25 cellular contexts compared by ENCODE assay signal in genomic region chr14:30339311-30339901, GRCh38.
A peak's percentile ranks its signal among the peaks of the same experiment; 100 is the strongest.
DNase-seq lines count a peak whose midpoint lies in the region; ATAC-seq, FAIRE-seq and TF ChIP-seq lines count a peak whose summit lies in the region.
"Had no signal": no experiment of that assay in that cellular context is flagged by ENCODE, and none has a peak within 500 bp of the region (broad histone marks: within the 10 kb centered on the region; RNA-seq: fewer than 3 reads in every experiment).

No MANE protein-coding gene starts in this region.

- H3K27ac Mint-ChIP-seq in activated CD4-positive, alpha-beta T cell treated with anti-CD3 and anti-CD28 coated beads for 36 hours: peak overlapping the region; percentile 34
- H3K27ac Mint-ChIP-seq in T-helper 2 cell treated with Interferon-gamma antibody and Interleukin-4, amounts not matched to agents 5 μg/mL and 100 μg/mL, for 36 hours: peak overlapping the region; percentile 76
- H3K27ac Mint-ChIP-seq: B cell had no signal

- peak overlapping the region; percentile 52 for H3K4me2 ChIP-seq in BLaER1

- no peaks in the 10 kb centered on the region for H4K20me1 ChIP-seq in BLaER1

- H3K27me3 ChIP-seq in BLaER1 (no peaks in the 10 kb centered on the region), left lung (no peaks in the 10 kb centered on the region)
- H3K27me3 ChIP-seq: SJSA1 had no signal

- no peak for DNase-seq in activated CD4-positive, alpha-beta T cell treated with anti-CD3 and anti-CD28 coated beads for 36 hours
- no peak for DNase-seq in activated CD4-positive, alpha-beta T cell treated with anti-CD3 and anti-CD28 coated beads for 4 hours
- DNase-seq in HTR-8/SVneo (ENCODE audit: insufficient read length, low spot score) (no peak), left lung (no peak)
- no peak for DNase-seq in T-helper 2 cell treated with Interferon-gamma antibody and Interleukin-4, amounts not matched to agents 5 μg/mL and 100 μg/mL, for 36 hours (ENCODE audit: low spot score)
- DNase-seq: Calu3, DMS79 treated with DMSO at 0.1 percent for 48 hours, GF-D8, HCEC 1CT, NCI-H1105 treated with DMSO at 0.1 percent for 48 hours, NCI-H1694 treated with DMSO at 0.1 percent for 48 hours, NCI-H2081, NCI-H2227 treated with DMSO at 0.1 percent for 48 hours, NCI-H526 treated with DMSO at 0.1 percent for 48 hours, Right ventricle myocardium superior, RPMI8226 had no signal

- H3K4me1 ChIP-seq in BLaER1: peaks cover 32% of the 10 kb centered on the region
- H3K4me1 ChIP-seq in left lung: no peaks in the 10 kb centered on the region
- H3K4me1 ChIP-seq: SJSA1 had no signal

- H3K4me3 Mint-ChIP-seq in activated CD4-positive, alpha-beta T cell treated with anti-CD3 and anti-CD28 coated beads for 36 hours: peak overlapping the region; percentile 4
- H3K4me3 Mint-ChIP-seq in T-helper 2 cell treated with Interferon-gamma antibody and Interleukin-4, amounts not matched to agents 5 μg/mL and 100 μg/mL, for 36 hours: peak overlapping the region; percentile 53
- H3K4me3 Mint-ChIP-seq: B cell had no signal

- H3K36me3 ChIP-seq in BLaER1 (no peaks in the 10 kb centered on the region), left lung (no peaks in the 10 kb centered on the region)
- H3K36me3 ChIP-seq: SJSA1 had no signal

- peaks cover 6% of the 10 kb centered on the region for H3K27me3 Mint-ChIP-seq in activated CD4-positive, alpha-beta T cell treated with anti-CD3 and anti-CD28 coated beads for 36 hours
- H3K27me3 Mint-ChIP-seq in T-helper 2 cell treated with Interferon-gamma antibody and Interleukin-4, amounts not matched to agents 5 μg/mL and 100 μg/mL, for 36 hours (ENCODE audit: low read depth): no peaks in the 10 kb centered on the region

- H3K36me3 Mint-ChIP-seq in activated CD4-positive, alpha-beta T cell treated with anti-CD3 and anti-CD28 coated beads for 36 hours (ENCODE audit: low read depth): peaks cover 2% of the 10 kb centered on the region
- H3K36me3 Mint-ChIP-seq in T-helper 2 cell treated with Interferon-gamma antibody and Interleukin-4, amounts not matched to agents 5 μg/mL and 100 μg/mL, for 36 hours (ENCODE audit: low read depth): peaks cover 4% of the 10 kb centered on the region

- H3K9ac ChIP-seq in BLaER1: no peak overlapping the region

- H3K9me3 Mint-ChIP-seq in activated CD4-positive, alpha-beta T cell treated with anti-CD3 and anti-CD28 coated beads for 36 hours (ENCODE audit: low read depth): peaks cover under 1% of the 10 kb centered on the region
- H3K9me3 Mint-ChIP-seq in T-helper 2 cell treated with Interferon-gamma antibody and Interleukin-4, amounts not matched to agents 5 μg/mL and 100 μg/mL, for 36 hours: peaks cover 5% of the 10 kb centered on the region

- H3K4me1 Mint-ChIP-seq in activated CD4-positive, alpha-beta T cell treated with anti-CD3 and anti-CD28 coated beads for 36 hours: peaks cover 16% of the 10 kb centered on the region
- H3K4me1 Mint-ChIP-seq in T-helper 2 cell treated with Interferon-gamma antibody and Interleukin-4, amounts not matched to agents 5 μg/mL and 100 μg/mL, for 36 hours (ENCODE audit: low read depth): peaks cover 17% of the 10 kb centered on the region
- H3K4me1 Mint-ChIP-seq: B cell had no signal

- POLR2A ChIA-PET in activated CD4-positive, alpha-beta T cell treated with anti-CD3 and anti-CD28 coated beads for 36 hours (lab: Charles Lee): no interaction called here

- CTCF ChIA-PET in activated CD4-positive, alpha-beta T cell treated with anti-CD3 and anti-CD28 coated beads for 36 hours (lab: Charles Lee): interaction anchor here (0.7 to 1.7 kb wide), 4 partner anchors 10 to 34 kb away, joined by 3 to 5 read pairs (median 3); no protein-coding TSS in a partner anchor

- H3K4me3 ChIP-seq in BLaER1 (no peak overlapping the region), left lung (no peak overlapping the region)
- H3K4me3 ChIP-seq: K562, SJSA1 had no signal

- H3K27ac ChIP-seq in BLaER1 (0 out of 2 replicates have a peak overlapping the region, but pooled peaks have one; percentile 49), left lung (no peak overlapping the region)
- H3K27ac ChIP-seq: 22Rv1, HL-60, SJSA1 had no signal

- intact Hi-C loops in activated CD4-positive, alpha-beta T cell treated with anti-CD3 and anti-CD28 coated beads for 36 hours (cut with DNase I, micrococcal nuclease): no loop called here
- intact Hi-C loops in left lung (cut with DNase I): no loop called here

- TF ChIP-seq CTCF in left lung (IDR thresholded peaks at IDR 0.05): no peak

- no peaks in the 10 kb centered on the region for H3K9me3 ChIP-seq in BLaER1
- H3K9me3 ChIP-seq in left lung: no peaks in the 10 kb centered on the region
- H3K9me3 ChIP-seq: SJSA1 had no signal

- ATAC-seq in activated CD4-positive, alpha-beta T cell treated with anti-CD3 and anti-CD28 coated beads for 36 hours: no peak
- ATAC-seq in GM21737 (IDR thresholded peaks at IDR 0.05; ENCODE audit: unreplicated experiment) (no peak), left lung (no peak), HG02884 (IDR thresholded peaks at IDR 0.05; ENCODE audit: unreplicated experiment) (no peak)
- ATAC-seq: K562 had no signal

- peak; percentile 26 for FAIRE-seq in HTR-8/SVneo (lab: Jason Lieb, UNC)
- FAIRE-seq: H1, K562 had no signal
